In genomic region chr10:84264611-84265141, GRCh38 we compare ENCODE assay signal across 8 cellular contexts. TPM values are rescaled to one million over a fixed set of nuclear protein-coding genes. Genes with fewer than 3 reads are reported as not detected.
DNase-seq lines count a peak whose midpoint lies in the region; ATAC-seq and TF ChIP-seq lines count a peak whose summit lies in the region.

No MANE protein-coding gene starts in this region.

- H3K4me3 ChIP-seq in iPS DF 6.9 (ENCODE audit: low read length) (no peak overlapping the region), smooth muscle cell (no peak overlapping the region)

- no peaks in the 10 kb centered on the region for H4K20me1 ChIP-seq in smooth muscle cell (ENCODE audit: low read depth)

- TF ChIP-seq CTCF in smooth muscle cell (IDR thresholded peaks at IDR 0.05; ENCODE audit: borderline replicate concordance, insufficient read depth, poor library complexity, severe bottlenecking) = peak; percentile 93

- H3K36me3 ChIP-seq in iPS DF 6.9 (ENCODE audit: control insufficient read depth, insufficient read depth, low read length) = no peaks in the 10 kb centered on the region
- H3K36me3 ChIP-seq in smooth muscle cell (ENCODE audit: low read depth) = no peaks in the 10 kb centered on the region

- no peaks in the 10 kb centered on the region for H3K79me2 ChIP-seq in smooth muscle cell (ENCODE audit: low read depth)

- H3K9ac ChIP-seq in smooth muscle cell (ENCODE audit: low read depth) = no peak overlapping the region

- H2AFZ ChIP-seq in smooth muscle cell (ENCODE audit: low read depth) = no peak overlapping the region

- peak overlapping the region; percentile 38 for H3K4me2 ChIP-seq in smooth muscle cell

- H3K4me1 ChIP-seq in iPS DF 6.9 (ENCODE audit: control insufficient read depth, insufficient read depth, low read length) (peaks cover 1% of the 10 kb centered on the region; the same call in 1 of the 2 replicates), smooth muscle cell (ENCODE audit: low read depth) (no peaks in the 10 kb centered on the region)

- DNase-seq in SIG-M5 treated with dmso at 0.1 percent for 504 hours (lab: John Stamatoyannopoulos, UW; ENCODE audit: unreplicated experiment) = peak; percentile 42
- no peak for DNase-seq in SIG-M5 (lab: John Stamatoyannopoulos, UW)
- peak; percentile 4 for DNase-seq in NCI-H128 (lab: John Stamatoyannopoulos, UW; ENCODE audit: unreplicated experiment)
- DNase-seq in T-helper 22 cell (ENCODE audit: low read depth) = peak; percentile 21
- peak; percentile 80 for DNase-seq in astrocyte of the hippocampus (ENCODE audit: low read depth, low spot score)
- DNase-seq in iPS DF 6.9 (ENCODE audit: low read depth, low spot score) = peak; percentile 39
- DNase-seq in smooth muscle cell (lab: John Stamatoyannopoulos, UW; ENCODE audit: unreplicated experiment) = peak; percentile 6

- H3K27me3 ChIP-seq in iPS DF 6.9 (ENCODE audit: control insufficient read depth, insufficient read depth, low read length) = no peaks in the 10 kb centered on the region
- H3K27me3 ChIP-seq in smooth muscle cell (ENCODE audit: low read depth) = no peaks in the 10 kb centered on the region

- WGBS in iPS DF 6.9 (ENCODE audit: insufficient coverage, insufficient read length) = no CpG with 5 or more reads among the region's 11 CpGs
- WGBS in smooth muscle cell (ENCODE audit: low lambda C conversion rate) = 11% methylated on average over 11 of the region's 11 CpGs

- H3K9me3 ChIP-seq in iPS DF 6.9 (ENCODE audit: control insufficient read depth, insufficient read depth, low read length) (no peaks in the 10 kb centered on the region), smooth muscle cell (replicated peaks; ENCODE audit: low read depth) (no peaks in the 10 kb centered on the region)

- ATAC-seq in HG02798 (IDR thresholded peaks at IDR 0.05; ENCODE audit: poor library complexity, unreplicated experiment) = peak; percentile 93

- no peaks in the 10 kb centered on the region for H3F3A ChIP-seq in smooth muscle cell (ENCODE audit: low read depth)

- H3K27ac ChIP-seq in iPS DF 6.9 (ENCODE audit: low read length) (no peak overlapping the region), smooth muscle cell (ENCODE audit: low read depth) (no peak overlapping the region)

RNA-seq across cellular contexts. Expression of gene RGR, which starts 19.8 kb away (rescaled TPM):
- total RNA-seq in smooth muscle cell = not detected in 2 replicates
- polyA plus RNA-seq in smooth muscle cell = not detected in 2 replicates

RNA-seq across cellular contexts. Expression of gene LRIT1, which starts 23.3 kb away (rescaled TPM):
- not detected in 2 replicates for total RNA-seq in smooth muscle cell
- not detected in 2 replicates for polyA plus RNA-seq in smooth muscle cell

RNA-seq across cellular contexts. Expression of gene LRIT2, which starts 39.3 kb away (rescaled TPM):
- total RNA-seq in smooth muscle cell = not detected in 2 replicates
- not detected in 2 replicates for polyA plus RNA-seq in smooth muscle cell
